In genomic region chr6:72616406-72617015, GRCh38 we compare ENCODE assay signal across 8 cellular contexts. TPM values are rescaled to one million over a fixed set of nuclear protein-coding genes. Genes with fewer than 3 reads are reported as not detected.
A peak's percentile ranks its signal among the peaks of the same experiment; 100 is the strongest.
DNase-seq lines count a peak whose midpoint lies in the region; ATAC-seq and TF ChIP-seq lines count a peak whose summit lies in the region.

No MANE protein-coding gene starts in this region.

- peaks cover 5% of the 10 kb centered on the region for H3K36me3 Mint-ChIP-seq in T-helper 2 cell treated with Interferon-gamma antibody and Interleukin-4, amounts not matched to agents 5 μg/mL and 100 μg/mL, for 36 hours (ENCODE audit: low read depth)

- H3K9me3 Mint-ChIP-seq in T-helper 2 cell treated with Interferon-gamma antibody and Interleukin-4, amounts not matched to agents 5 μg/mL and 100 μg/mL, for 36 hours, result no peaks in the 10 kb centered on the region

- H3K36me3 ChIP-seq in heart left ventricle (no peaks in the 10 kb centered on the region), prostate gland (no peaks in the 10 kb centered on the region), colonic mucosa (no peaks in the 10 kb centered on the region)

- H3K9ac ChIP-seq in colonic mucosa (ENCODE audit: low read depth in 2 of 2, low read length in 2 of 2), result no peak overlapping the region

- DNase-seq in heart left ventricle (no peak), Right ventricle myocardium inferior (ENCODE audit: missing footprints) (no peak), NOMO-1 treated with DMSO at 0.1 percent for 48 hours (lab: John Stamatoyannopoulos, UW; ENCODE audit: unreplicated experiment) (peak; percentile 50), epithelial cell of esophagus (ENCODE audit: low read depth) (peak; percentile 54), prostate gland (ENCODE audit: low spot score) (no peak), left cardiac atrium (no peak), colonic mucosa (no peak)
- DNase-seq in T-helper 2 cell treated with Interferon-gamma antibody and Interleukin-4, amounts not matched to agents 5 μg/mL and 100 μg/mL, for 36 hours (ENCODE audit: low spot score), result no peak

- H3K27ac ChIP-seq in heart left ventricle (no peak overlapping the region), prostate gland (no peak overlapping the region), colonic mucosa (no peak overlapping the region)

- TF ChIP-seq POLR2A in heart left ventricle (IDR thresholded peaks at IDR 0.05) (no peak), prostate gland (IDR thresholded peaks at IDR 0.05) (no peak)

- ATAC-seq in heart left ventricle (no peak), Right ventricle myocardium inferior (no peak), left cardiac atrium (no peak)

- WGBS in heart left ventricle, 4 donors, result 37 to 40% (median 40%) methylated on average over 3 of the region's 3 CpGs
- WGBS in prostate gland, result 35% methylated on average over 3 of the region's 3 CpGs

- H3K4me3 ChIP-seq in heart left ventricle (no peak overlapping the region), epithelial cell of esophagus (ENCODE audit: low read length) (no peak overlapping the region), prostate gland (no peak overlapping the region), colonic mucosa (no peak overlapping the region)

- no peak overlapping the region for H3K4me3 Mint-ChIP-seq in T-helper 2 cell treated with Interferon-gamma antibody and Interleukin-4, amounts not matched to agents 5 μg/mL and 100 μg/mL, for 36 hours

- H3K27me3 Mint-ChIP-seq in T-helper 2 cell treated with Interferon-gamma antibody and Interleukin-4, amounts not matched to agents 5 μg/mL and 100 μg/mL, for 36 hours (ENCODE audit: low read depth), result no peaks in the 10 kb centered on the region

- H3K27me3 ChIP-seq in heart left ventricle (peaks cover 3 to 29% (median 16%) of the 10 kb centered on the region in 9 donors), prostate gland (replicated peaks; ENCODE audit: insufficient read depth) (no peaks in the 10 kb centered on the region), colonic mucosa (peaks cover 9% of the 10 kb centered on the region)

- no peaks in the 10 kb centered on the region for H3K9me3 ChIP-seq in heart left ventricle
- no peaks in the 10 kb centered on the region for H3K9me3 ChIP-seq in prostate gland
- H3K9me3 ChIP-seq in colonic mucosa, result no peaks in the 10 kb centered on the region

- H3K27ac Mint-ChIP-seq in T-helper 2 cell treated with Interferon-gamma antibody and Interleukin-4, amounts not matched to agents 5 μg/mL and 100 μg/mL, for 36 hours, result no peak overlapping the region

- peak in 10 of 12 donors; percentile 24 to 54 (median 34) for TF ChIP-seq CTCF in heart left ventricle (IDR thresholded peaks at IDR 0.05)
- TF ChIP-seq CTCF in epithelial cell of esophagus (IDR thresholded peaks at IDR 0.05; ENCODE audit: insufficient read depth, low read depth, low read length, missing control alignments), result peak; percentile 59
- TF ChIP-seq CTCF in prostate gland (IDR thresholded peaks at IDR 0.05), result peak; percentile 23 to 75 (median 55)
- no peak for TF ChIP-seq CTCF in colonic mucosa (IDR thresholded peaks at IDR 0.05)

- peaks cover 35% of the 10 kb centered on the region for H3K4me1 Mint-ChIP-seq in T-helper 2 cell treated with Interferon-gamma antibody and Interleukin-4, amounts not matched to agents 5 μg/mL and 100 μg/mL, for 36 hours (ENCODE audit: low read depth)

- intact Hi-C loops in heart left ventricle (cut with DNase I) (loop anchor here in 3 of 10 donors (5.0 to 10.0 kb wide), 3 partner anchors 508 to 518 kb away; no protein-coding TSS in a partner anchor), Right ventricle myocardium inferior (cut with DNase I) (no loop called here), prostate gland (cut with DNase I) (loop anchor here (5.0 kb wide), 1 partner anchor 566 kb away; no protein-coding TSS in a partner anchor), left cardiac atrium (cut with DNase I) (loop anchor here (5.0 to 10.0 kb wide), 3 partner anchors 202 to 518 kb away; no protein-coding TSS in a partner anchor), colonic mucosa (cut with DNase I) (loop anchor here (5.0 kb wide), 1 partner anchor 516 kb away; no protein-coding TSS in a partner anchor)

- H3K4me1 ChIP-seq in heart left ventricle, result peaks cover 0 to 22% (median 8%) of the 10 kb centered on the region in 12 donors
- H3K4me1 ChIP-seq in prostate gland (replicated peaks), result peaks cover 4% of the 10 kb centered on the region
- no peaks in the 10 kb centered on the region for H3K4me1 ChIP-seq in colonic mucosa

RNA-seq across cellular contexts. Expression of gene KCNQ5, which starts 5.4 kb away (rescaled TPM):
- total RNA-seq in heart left ventricle (under 1 TPM in 1 of 9 donors, not detected in 8; 0.18 TPM), Right ventricle myocardium inferior (not detected), prostate gland (1 to 10 TPM; 3.6 to 4.1 TPM), left cardiac atrium (under 1 TPM; 0.16 to 0.44 TPM), colonic mucosa (under 1 TPM; 0.22 to 0.56 TPM)
- under 1 TPM in 1 of 2 donors, not detected in 1; 0.06 TPM for polyA plus RNA-seq in heart left ventricle

Comparison
In these comparisons a context has a peak if more than half of its experiments do, and no peak if none do; other contexts are left out.
1. DNase-seq: peak in NOMO-1 treated with DMSO at 0.1 percent for 48 hours (single experiment) and epithelial cell of esophagus (single experiment); none in heart left ventricle (0 of 5), Right ventricle myocardium inferior (single experiment), prostate gland (single experiment), left cardiac atrium (single experiment), T-helper 2 cell treated with Interferon-gamma antibody and Interleukin-4, amounts not matched to agents 5 μg/mL and 100 μg/mL, for 36 hours (single experiment) and colonic mucosa (single experiment).